In genomic region chr6:116476021-116476678, GRCh38 we compare ENCODE assay signal across 1 cellular context.
TF ChIP-seq lines count a peak whose summit lies in the region.

No MANE protein-coding gene starts in this region.

TF ChIP-seq in HepG2, 621 proteins besides CTCF, POLR2A, EP300 and RAD21 (continued from another document and continues in another):
- TF ChIP-seq CEBPZ (IDR thresholded peaks at IDR 0.05; ENCODE audit: low read length) = no peak
- peak; percentile 66; the same call in 1 of the 2 replicates for TF ChIP-seq HNF1A (IDR thresholded peaks at IDR 0.05; ENCODE audit: low read depth)
- no peak for TF ChIP-seq HNF1A (CRISPR knock-in tag; IDR thresholded peaks at IDR 0.05; ENCODE audit: borderline replicate concordance)
- no peak for TF ChIP-seq ZNF644 (CRISPR knock-in tag; IDR thresholded peaks at IDR 0.05; ENCODE audit: low read depth)
- TF ChIP-seq ZNF597 (CRISPR knock-in tag; IDR thresholded peaks at IDR 0.05) = no peak
- no peak for TF ChIP-seq NR0B2 (CRISPR knock-in tag; IDR thresholded peaks at IDR 0.05)
- TF ChIP-seq ZFP90 (CRISPR knock-in tag; IDR thresholded peaks at IDR 0.05; ENCODE audit: borderline replicate concordance) = no peak
- 0 out of 2 replicates have a peak, but pooled peaks have one; percentile 34 for TF ChIP-seq ARID5B (CRISPR knock-in tag; IDR thresholded peaks at IDR 0.05)
- no peak for TF ChIP-seq ZNF704 (CRISPR knock-in tag; IDR thresholded peaks at IDR 0.05; ENCODE audit: borderline replicate concordance)
- no peak for TF ChIP-seq TOPORS (CRISPR knock-in tag; IDR thresholded peaks at IDR 0.05)
- TF ChIP-seq SP140L (CRISPR knock-in tag; IDR thresholded peaks at IDR 0.05; ENCODE audit: borderline replicate concordance) = no peak
- TF ChIP-seq ZNF230 (CRISPR knock-in tag; IDR thresholded peaks at IDR 0.05) = no peak
- no peak for TF ChIP-seq ARNT2 (CRISPR knock-in tag; IDR thresholded peaks at IDR 0.05; ENCODE audit: low read depth)
- no peak for TF ChIP-seq ARNT (IDR thresholded peaks at IDR 0.05)
- no peak for TF ChIP-seq MXD3 (CRISPR knock-in tag; IDR thresholded peaks at IDR 0.05)
- peak; percentile 7; the same call in 1 of the 2 replicates for TF ChIP-seq CEBPB (IDR thresholded peaks at IDR 0.05; ENCODE audit: borderline replicate concordance, low read depth, low read length)
- no peak for TF ChIP-seq ZBTB10 (CRISPR knock-in tag; IDR thresholded peaks at IDR 0.05; ENCODE audit: borderline replicate concordance)
- no peak for TF ChIP-seq ZNF512 (CRISPR knock-in tag; IDR thresholded peaks at IDR 0.05)
- TF ChIP-seq MTF2 (CRISPR knock-in tag; IDR thresholded peaks at IDR 0.05; ENCODE audit: borderline replicate concordance) = no peak
- TF ChIP-seq ZNF761 (CRISPR knock-in tag; conservative IDR thresholded peaks at IDR 0.05) = no peak
- TF ChIP-seq SOX5 (CRISPR knock-in tag; IDR thresholded peaks at IDR 0.05; ENCODE audit: borderline replicate concordance) = 0 out of 2 replicates have a peak, but pooled peaks have one; percentile 25
- no peak for TF ChIP-seq POLR2G (IDR thresholded peaks at IDR 0.05; ENCODE audit: low read depth, low read length)
- TF ChIP-seq ZNF10 (CRISPR knock-in tag; IDR thresholded peaks at IDR 0.05; ENCODE audit: borderline replicate concordance, low read depth) = no peak
- TF ChIP-seq NFE2L2 (IDR thresholded peaks at IDR 0.05; ENCODE audit: low read length) = no peak
- TF ChIP-seq CHD4 (IDR thresholded peaks at IDR 0.05; ENCODE audit: borderline replicate concordance, low read length) = no peak
- peak; percentile 62 for TF ChIP-seq ELF3 (CRISPR knock-in tag; IDR thresholded peaks at IDR 0.05)
- no peak; the same call in 1 of the 2 replicates for TF ChIP-seq NR2F6 (IDR thresholded peaks at IDR 0.05)
- peak; percentile 45; the same call in 1 of the 2 replicates for TF ChIP-seq NR2F6 (CRISPR knock-in tag; IDR thresholded peaks at IDR 0.05)
- no peak for TF ChIP-seq ZNF331 (CRISPR knock-in tag; IDR thresholded peaks at IDR 0.05)
- no peak for TF ChIP-seq ZNF343 (CRISPR knock-in tag; IDR thresholded peaks at IDR 0.05)
- TF ChIP-seq CBFB (CRISPR knock-in tag; IDR thresholded peaks at IDR 0.05) = no peak
- no peak for TF ChIP-seq ZKSCAN5 (CRISPR knock-in tag; IDR thresholded peaks at IDR 0.05)
- no peak for TF ChIP-seq SPEN (CRISPR knock-in tag; IDR thresholded peaks at IDR 0.05; ENCODE audit: low read depth)
- TF ChIP-seq FOXO4 (CRISPR knock-in tag; conservative IDR thresholded peaks at IDR 0.05) = no peak
- no peak for TF ChIP-seq ZNF224 (CRISPR knock-in tag; IDR thresholded peaks at IDR 0.05)
- no peak for TF ChIP-seq SMAD1 (CRISPR knock-in tag; IDR thresholded peaks at IDR 0.05; ENCODE audit: borderline replicate concordance, low read depth)
- TF ChIP-seq ZEB1 (IDR thresholded peaks at IDR 0.05; ENCODE audit: insufficient replicate concordance, low read depth) = no peak
- TF ChIP-seq ZNF678 (CRISPR knock-in tag; IDR thresholded peaks at IDR 0.05) = no peak
- no peak for TF ChIP-seq HNRNPL (IDR thresholded peaks at IDR 0.05; ENCODE audit: low read depth, low read length)
